2 cellular contexts compared by ENCODE assay signal in the genomic region with DNA sequence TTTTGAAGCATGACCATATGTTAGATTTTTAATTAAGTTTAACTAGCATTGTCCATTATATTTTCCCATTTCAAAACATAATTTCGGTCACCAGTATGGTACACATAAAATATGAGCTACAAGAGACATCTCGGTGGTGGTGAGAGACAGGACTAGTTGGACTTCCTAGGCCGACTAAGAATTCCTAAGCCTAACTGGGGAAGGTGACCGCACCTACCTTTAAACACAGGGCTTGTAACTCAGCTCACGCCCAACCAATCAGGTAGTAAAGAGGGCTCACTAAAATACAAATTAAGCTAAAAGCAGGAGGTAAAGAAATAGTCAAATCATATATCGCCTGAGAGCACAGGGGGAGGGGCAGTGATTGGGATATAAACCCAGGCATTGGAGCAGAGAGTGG.
TF ChIP-seq lines count a peak whose summit lies in the region.

No MANE protein-coding gene starts in this region.

TF ChIP-seq in A549, 52 proteins besides CTCF, POLR2A, EP300 and RAD21:
- TF ChIP-seq, protein P1, sequence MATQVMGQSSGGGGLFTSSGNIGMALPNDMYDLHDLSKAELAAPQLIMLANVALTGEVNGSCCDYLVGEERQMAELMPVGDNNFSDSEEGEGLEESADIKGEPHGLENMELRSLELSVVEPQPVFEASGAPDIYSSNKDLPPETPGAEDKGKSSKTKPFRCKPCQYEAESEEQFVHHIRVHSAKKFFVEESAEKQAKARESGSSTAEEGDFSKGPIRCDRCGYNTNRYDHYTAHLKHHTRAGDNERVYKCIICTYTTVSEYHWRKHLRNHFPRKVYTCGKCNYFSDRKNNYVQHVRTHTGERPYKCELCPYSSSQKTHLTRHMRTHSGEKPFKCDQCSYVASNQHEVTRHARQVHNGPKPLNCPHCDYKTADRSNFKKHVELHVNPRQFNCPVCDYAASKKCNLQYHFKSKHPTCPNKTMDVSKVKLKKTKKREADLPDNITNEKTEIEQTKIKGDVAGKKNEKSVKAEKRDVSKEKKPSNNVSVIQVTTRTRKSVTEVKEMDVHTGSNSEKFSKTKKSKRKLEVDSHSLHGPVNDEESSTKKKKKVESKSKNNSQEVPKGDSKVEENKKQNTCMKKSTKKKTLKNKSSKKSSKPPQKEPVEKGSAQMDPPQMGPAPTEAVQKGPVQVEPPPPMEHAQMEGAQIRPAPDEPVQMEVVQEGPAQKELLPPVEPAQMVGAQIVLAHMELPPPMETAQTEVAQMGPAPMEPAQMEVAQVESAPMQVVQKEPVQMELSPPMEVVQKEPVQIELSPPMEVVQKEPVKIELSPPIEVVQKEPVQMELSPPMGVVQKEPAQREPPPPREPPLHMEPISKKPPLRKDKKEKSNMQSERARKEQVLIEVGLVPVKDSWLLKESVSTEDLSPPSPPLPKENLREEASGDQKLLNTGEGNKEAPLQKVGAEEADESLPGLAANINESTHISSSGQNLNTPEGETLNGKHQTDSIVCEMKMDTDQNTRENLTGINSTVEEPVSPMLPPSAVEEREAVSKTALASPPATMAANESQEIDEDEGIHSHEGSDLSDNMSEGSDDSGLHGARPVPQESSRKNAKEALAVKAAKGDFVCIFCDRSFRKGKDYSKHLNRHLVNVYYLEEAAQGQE (IDR thresholded peaks at IDR 0.05), result no peak
- TF ChIP-seq ZC3H11A (IDR thresholded peaks at IDR 0.05), result no peak
- TF ChIP-seq HOXB13 (CRISPR knock-in tag; IDR thresholded peaks at IDR 0.05; ENCODE audit: low read depth), result no peak
- TF ChIP-seq HDAC2 (IDR thresholded peaks at IDR 0.05), result no peak
- TF ChIP-seq PBX3 (IDR thresholded peaks at IDR 0.05), result no peak
- no peak for TF ChIP-seq CHD2 (IDR thresholded peaks at IDR 0.05; ENCODE audit: low read length, partially characterized antibody)
- no peak for TF ChIP-seq SREBF2 (IDR thresholded peaks at IDR 0.05)
- TF ChIP-seq NR3C1 (IDR thresholded peaks at IDR 0.05), result no peak
- no peak for TF ChIP-seq TFCP2L1 (CRISPR knock-in tag; IDR thresholded peaks at IDR 0.05)
- no peak for TF ChIP-seq JUNB (IDR thresholded peaks at IDR 0.05)
- no peak for TF ChIP-seq ZFP36 (IDR thresholded peaks at IDR 0.05; ENCODE audit: borderline replicate concordance, partially characterized antibody)
- TF ChIP-seq JUN (IDR thresholded peaks at IDR 0.05), result no peak
- no peak for TF ChIP-seq CHD4 (IDR thresholded peaks at IDR 0.05; ENCODE audit: borderline replicate concordance)
- TF ChIP-seq MAFK (IDR thresholded peaks at IDR 0.05; ENCODE audit: partially characterized antibody), result no peak
- TF ChIP-seq ZNF302 (CRISPR knock-in tag; IDR thresholded peaks at IDR 0.05), result no peak
- no peak for TF ChIP-seq ZSCAN20 (CRISPR knock-in tag; IDR thresholded peaks at IDR 0.05)
- TF ChIP-seq EHMT2 (IDR thresholded peaks at IDR 0.05; ENCODE audit: low read depth), result no peak

TF ChIP-seq in GM12878, 131 proteins besides CTCF, POLR2A, EP300 and RAD21:
- no peak for TF ChIP-seq PKNOX1 (IDR thresholded peaks at IDR 0.05)
- TF ChIP-seq, protein P2, sequence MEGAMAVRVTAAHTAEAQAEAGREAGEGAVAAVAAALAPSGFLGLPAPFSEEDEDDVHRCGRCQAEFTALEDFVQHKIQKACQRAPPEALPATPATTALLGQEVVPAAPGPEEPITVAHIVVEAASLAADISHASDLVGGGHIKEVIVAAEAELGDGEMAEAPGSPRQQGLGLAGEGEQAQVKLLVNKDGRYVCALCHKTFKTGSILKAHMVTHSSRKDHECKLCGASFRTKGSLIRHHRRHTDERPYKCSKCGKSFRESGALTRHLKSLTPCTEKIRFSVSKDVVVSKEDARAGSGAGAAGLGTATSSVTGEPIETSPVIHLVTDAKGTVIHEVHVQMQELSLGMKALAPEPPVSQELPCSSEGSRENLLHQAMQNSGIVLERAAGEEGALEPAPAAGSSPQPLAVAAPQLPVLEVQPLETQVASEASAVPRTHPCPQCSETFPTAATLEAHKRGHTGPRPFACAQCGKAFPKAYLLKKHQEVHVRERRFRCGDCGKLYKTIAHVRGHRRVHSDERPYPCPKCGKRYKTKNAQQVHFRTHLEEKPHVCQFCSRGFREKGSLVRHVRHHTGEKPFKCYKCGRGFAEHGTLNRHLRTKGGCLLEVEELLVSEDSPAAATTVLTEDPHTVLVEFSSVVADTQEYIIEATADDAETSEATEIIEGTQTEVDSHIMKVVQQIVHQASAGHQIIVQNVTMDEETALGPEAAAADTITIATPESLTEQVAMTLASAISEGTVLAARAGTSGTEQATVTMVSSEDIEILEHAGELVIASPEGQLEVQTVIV (IDR thresholded peaks at IDR 0.05; ENCODE audit: borderline replicate concordance, partially characterized antibody), result no peak
- TF ChIP-seq, protein P3, sequence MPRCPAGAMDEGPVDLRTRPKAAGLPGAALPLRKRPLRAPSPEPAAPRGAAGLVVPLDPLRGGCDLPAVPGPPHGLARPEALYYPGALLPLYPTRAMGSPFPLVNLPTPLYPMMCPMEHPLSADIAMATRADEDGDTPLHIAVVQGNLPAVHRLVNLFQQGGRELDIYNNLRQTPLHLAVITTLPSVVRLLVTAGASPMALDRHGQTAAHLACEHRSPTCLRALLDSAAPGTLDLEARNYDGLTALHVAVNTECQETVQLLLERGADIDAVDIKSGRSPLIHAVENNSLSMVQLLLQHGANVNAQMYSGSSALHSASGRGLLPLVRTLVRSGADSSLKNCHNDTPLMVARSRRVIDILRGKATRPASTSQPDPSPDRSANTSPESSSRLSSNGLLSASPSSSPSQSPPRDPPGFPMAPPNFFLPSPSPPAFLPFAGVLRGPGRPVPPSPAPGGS (IDR thresholded peaks at IDR 0.05; ENCODE audit: borderline replicate concordance, insufficient read depth, low read depth, low read length, poor library complexity, severe bottlenecking), result no peak
